In genomic region chr9:10855847-10856246, GRCh38 we compare ENCODE assay signal across 12 cellular contexts.
DNase-seq lines count a peak whose midpoint lies in the region; ATAC-seq, FAIRE-seq and TF ChIP-seq lines count a peak whose summit lies in the region.
"Had no signal": no experiment of that assay in that cellular context is flagged by ENCODE, and none has a peak within 500 bp of the region (broad histone marks: within the 10 kb centered on the region; RNA-seq: fewer than 3 reads in every experiment).

No MANE protein-coding gene starts in this region.

- no peaks in the 10 kb centered on the region for H3K27me3 Mint-ChIP-seq in astrocyte (ENCODE audit: low read depth, unreplicated experiment)
- H3K27me3 Mint-ChIP-seq: activated CD4-positive, alpha-beta memory T cell treated with anti-CD3 and anti-CD28 coated beads, Interleukin-2, amount 10 ng/mL, durations not matched to agents 7 days and 5 days had no signal

- H3K27ac Mint-ChIP-seq in astrocyte (ENCODE audit: unreplicated experiment): no peak overlapping the region
- H3K27ac Mint-ChIP-seq: activated CD4-positive, alpha-beta memory T cell treated with anti-CD3 and anti-CD28 coated beads, Interleukin-2, amount 10 ng/mL, durations not matched to agents 7 days and 5 days had no signal

- H3K4me3 Mint-ChIP-seq in astrocyte (ENCODE audit: unreplicated experiment): no peak overlapping the region
- H3K4me3 Mint-ChIP-seq: activated CD4-positive, alpha-beta memory T cell treated with anti-CD3 and anti-CD28 coated beads, Interleukin-2, amount 10 ng/mL, durations not matched to agents 7 days and 5 days had no signal

- peaks cover 2% of the 10 kb centered on the region for H3K9me3 Mint-ChIP-seq in astrocyte (ENCODE audit: unreplicated experiment)

- H3K36me3 Mint-ChIP-seq in astrocyte (ENCODE audit: low read depth, unreplicated experiment): no peaks in the 10 kb centered on the region

- TF ChIP-seq POLR2A in right lobe of liver (IDR thresholded peaks at IDR 0.05): no peak
- no peak for TF ChIP-seq POLR2A in suprapubic skin (IDR thresholded peaks at IDR 0.05)

- in situ Hi-C loops in GM23248 (cut with MboI): no loop called here

- H3K27me3 ChIP-seq in GM23248 (replicated peaks; ENCODE audit: insufficient read depth) (no peaks in the 10 kb centered on the region), astrocyte (ENCODE audit: insufficient read depth, low read length) (no peaks in the 10 kb centered on the region), right lobe of liver (no peaks in the 10 kb centered on the region), suprapubic skin (no peaks in the 10 kb centered on the region)
- H3K27me3 ChIP-seq: left lung, thyroid gland had no signal

- ATAC-seq in right lobe of liver (no peak), HG03045 (IDR thresholded peaks at IDR 0.05; ENCODE audit: unreplicated experiment) (no peak), GM19324 (IDR thresholded peaks at IDR 0.05; ENCODE audit: low FRiP score, unreplicated experiment) (no peak)
- ATAC-seq: left lung had no signal

- H3K9ac ChIP-seq in GM23248 (no peak overlapping the region), astrocyte (ENCODE audit: low read length) (no peak overlapping the region)

- no peaks in the 10 kb centered on the region for H4K20me1 ChIP-seq in GM23248 (ENCODE audit: insufficient read depth)
- no peaks in the 10 kb centered on the region for H4K20me1 ChIP-seq in astrocyte (ENCODE audit: insufficient read depth, low read length)

- WGBS in GM23248 (ENCODE audit: low coverage in 1 of 2, low lambda C conversion rate in 2 of 2, missing lambda C conversion rate in 2 of 2), 2 experiments: 0 to 10% methylated on average over 1 of the region's 1 CpG
- 13% methylated on average over 1 of the region's 1 CpG for WGBS in right lobe of liver (ENCODE audit: insufficient coverage, low coverage, low lambda C conversion rate, missing lambda C conversion rate)
- WGBS in suprapubic skin: 16% methylated on average over 1 of the region's 1 CpG

- no peaks in the 10 kb centered on the region for H3K4me1 Mint-ChIP-seq in astrocyte (ENCODE audit: low read depth, unreplicated experiment)
- H3K4me1 Mint-ChIP-seq: activated CD4-positive, alpha-beta memory T cell treated with anti-CD3 and anti-CD28 coated beads, Interleukin-2, amount 10 ng/mL, durations not matched to agents 7 days and 5 days had no signal

- H3K79me2 ChIP-seq in GM23248 (ENCODE audit: insufficient read depth) (no peaks in the 10 kb centered on the region), astrocyte (ENCODE audit: insufficient read depth, low read length) (no peaks in the 10 kb centered on the region)

- TF ChIP-seq EP300 in suprapubic skin (IDR thresholded peaks at IDR 0.05): no peak

- DNase-seq in GM23248 (peak; percentile 2), NCI-H1105 (lab: John Stamatoyannopoulos, UW) (peak; percentile 14), astrocyte (ENCODE audit: low read depth) (no peak), right lobe of liver (no peak), NOMO-1 treated with dmso at 0.1 percent for 144 hours (lab: John Stamatoyannopoulos, UW; ENCODE audit: unreplicated experiment) (no peak), suprapubic skin (ENCODE audit: low spot score in 2 of 2) (no peak)
- DNase-seq: activated CD4-positive, alpha-beta memory T cell treated with anti-CD3 and anti-CD28 coated beads, Interleukin-2, amount 10 ng/mL, durations not matched to agents 7 days and 5 days; left lung; thyroid gland had no signal

- no peak overlapping the region for H3K4me2 ChIP-seq in GM23248 (ENCODE audit: unreplicated experiment)
- H3K4me2 ChIP-seq in astrocyte (ENCODE audit: low read length): no peak overlapping the region

- H3K4me3 ChIP-seq in GM23248: no peak overlapping the region
- H3K4me3 ChIP-seq in astrocyte (ENCODE audit: insufficient read depth, low read depth, low read length): no peak overlapping the region
- no peak overlapping the region for H3K4me3 ChIP-seq in right lobe of liver
- no peak overlapping the region for H3K4me3 ChIP-seq in suprapubic skin
- H3K4me3 ChIP-seq: left lung, thyroid gland had no signal

- H2AFZ ChIP-seq in GM23248 (no peak overlapping the region), astrocyte (ENCODE audit: low read depth, low read length) (no peak overlapping the region)

- H3F3A ChIP-seq in GM23248 (ENCODE audit: insufficient read depth): no peaks in the 10 kb centered on the region

- intact Hi-C loops in right lobe of liver (cut with DNase I): no loop called here

- no peak for FAIRE-seq in astrocyte (lab: Jason Lieb, UNC)
- FAIRE-seq: colon had no signal

- no peaks in the 10 kb centered on the region for H3K9me2 ChIP-seq in GM23248 (ENCODE audit: insufficient read depth)

- TF ChIP-seq CTCF in astrocyte (IDR thresholded peaks at IDR 0.05; ENCODE audit: insufficient read depth, low read depth, low read length) (peak; percentile 31), right lobe of liver (IDR thresholded peaks at IDR 0.05) (peak; percentile 21 to 44 (median 32)), suprapubic skin (IDR thresholded peaks at IDR 0.05) (no peak)

- H3K36me3 ChIP-seq in GM23248 (ENCODE audit: low read depth) (no peaks in the 10 kb centered on the region), astrocyte (ENCODE audit: insufficient read depth, low read length) (no peaks in the 10 kb centered on the region), right lobe of liver (no peaks in the 10 kb centered on the region), suprapubic skin (no peaks in the 10 kb centered on the region)
- H3K36me3 ChIP-seq: left lung, thyroid gland had no signal

- H3K27ac ChIP-seq in GM23248 (no peak overlapping the region), astrocyte (ENCODE audit: low read depth, low read length) (no peak overlapping the region), right lobe of liver (no peak overlapping the region), suprapubic skin (no peak overlapping the region)
- H3K27ac ChIP-seq: left lung, thyroid gland had no signal

- H3K9me3 ChIP-seq in GM23248 (ENCODE audit: low read depth): peaks cover 6% of the 10 kb centered on the region
- no peaks in the 10 kb centered on the region for H3K9me3 ChIP-seq in astrocyte (ENCODE audit: insufficient read depth, low read depth, low read length)
- H3K9me3 ChIP-seq in right lobe of liver: no peaks in the 10 kb centered on the region
- H3K9me3 ChIP-seq in suprapubic skin: no peaks in the 10 kb centered on the region
- H3K9me3 ChIP-seq: thyroid gland had no signal

- H3K4me1 ChIP-seq in GM23248 (ENCODE audit: insufficient read depth): no peaks in the 10 kb centered on the region
- no peaks in the 10 kb centered on the region for H3K4me1 ChIP-seq in astrocyte (ENCODE audit: insufficient read depth, low read length)
- no peaks in the 10 kb centered on the region for H3K4me1 ChIP-seq in right lobe of liver
- H3K4me1 ChIP-seq in suprapubic skin: no peaks in the 10 kb centered on the region
- H3K4me1 ChIP-seq: left lung, thyroid gland had no signal

Comparison
In these comparisons a context has a peak if more than half of its experiments do, and no peak if none do; other contexts are left out.
1. DNase-seq: peak in GM23248 (single experiment) and NCI-H1105 (single experiment); none in astrocyte (single experiment), right lobe of liver (0 of 3), NOMO-1 treated with dmso at 0.1 percent for 144 hours (single experiment) and suprapubic skin (0 of 2).
2. CTCF ChIP-seq: peak in astrocyte (single experiment) and right lobe of liver (4 of 4); none in suprapubic skin (0 of 2).